In genomic region chr2:240966906-240967680, GRCh38 we compare ENCODE assay signal across 19 cellular contexts. TPM values are rescaled to one million over a fixed set of nuclear protein-coding genes. Genes with fewer than 3 reads are reported as not detected.
DNase-seq lines count a peak whose midpoint lies in the region; ATAC-seq and TF ChIP-seq lines count a peak whose summit lies in the region.
"Had no signal": no experiment of that assay in that cellular context is flagged by ENCODE, and none has a peak within 500 bp of the region (broad histone marks: within the 10 kb centered on the region; RNA-seq: fewer than 3 reads in every experiment).

No MANE protein-coding gene starts in this region.

- DNase-seq in BE2C (peak; percentile 14), DMS53 treated with DMSO at 0.1 percent for 48 hours (lab: John Stamatoyannopoulos, UW; ENCODE audit: unreplicated experiment) (peak; percentile 25), left ventricle myocardium superior (peak; percentile 23), NCI-H2081 (lab: John Stamatoyannopoulos, UW) (no peak), NCI-H1930 (lab: John Stamatoyannopoulos, UW) (no peak), immature natural killer cell (no peak)
- DNase-seq: COR-L47; effector CD8-positive, alpha-beta T cell; esophagus squamous epithelium; KG1; mammary epithelial cell; naive B cell; NCI-H526 treated with DMSO at 0.1 percent for 48 hours; PC-3; SK-N-SH; stimulated activated naive B cell treated with anti-CD40 and anti-IgM and Interleukin-4, amounts not matched to agents 10 μg/mL and 1 μg/mL and 100 μg/mL, for 72 hours; T1000 had no signal

- H3K4me2 ChIP-seq in parathyroid adenoma (ENCODE audit: low read length): peak overlapping the region; percentile 53
- H3K4me2 ChIP-seq: SK-N-SH had no signal

- H3K4me3 ChIP-seq in BE2C (ENCODE audit: low read depth, low read length) (no peak overlapping the region), parathyroid adenoma (ENCODE audit: low read depth, low read length) (peak overlapping the region; percentile 34)
- H3K4me3 ChIP-seq: esophagus squamous epithelium had no signal

- no peaks in the 10 kb centered on the region for H3K27me3 ChIP-seq in BE2C
- no peaks in the 10 kb centered on the region for H3K27me3 ChIP-seq in parathyroid adenoma (ENCODE audit: control insufficient read depth, insufficient read depth, low read length)

- no peak overlapping the region for H3K27ac ChIP-seq in parathyroid adenoma
- H3K27ac ChIP-seq: esophagus squamous epithelium had no signal

- H3K4me1 Mint-ChIP-seq in immature natural killer cell: no peaks in the 10 kb centered on the region
- H3K4me1 Mint-ChIP-seq: naive B cell; stimulated activated naive B cell treated with anti-CD40 and anti-IgM and Interleukin-4, amounts not matched to agents 10 μg/mL and 1 μg/mL and 100 μg/mL, for 72 hours had no signal

- H3K27ac Mint-ChIP-seq in immature natural killer cell: no peak overlapping the region
- H3K27ac Mint-ChIP-seq: naive B cell; stimulated activated naive B cell treated with anti-CD40 and anti-IgM and Interleukin-4, amounts not matched to agents 10 μg/mL and 1 μg/mL and 100 μg/mL, for 72 hours had no signal

- intact Hi-C loops in left ventricle myocardium superior (cut with micrococcal nuclease): no loop called here

- no peak overlapping the region for H3K4me3 Mint-ChIP-seq in immature natural killer cell
- H3K4me3 Mint-ChIP-seq: naive B cell; stimulated activated naive B cell treated with anti-CD40 and anti-IgM and Interleukin-4, amounts not matched to agents 10 μg/mL and 1 μg/mL and 100 μg/mL, for 72 hours had no signal

- ATAC-seq in left ventricle myocardium superior (no peak), HG02642 (IDR thresholded peaks at IDR 0.05; ENCODE audit: poor library complexity, unreplicated experiment) (no peak)
- ATAC-seq: PC-3; stimulated activated naive B cell treated with anti-CD40 and anti-IgM and Interleukin-4, amounts not matched to agents 10 μg/mL and 1 μg/mL and 100 μg/mL, for 72 hours had no signal

- no peaks in the 10 kb centered on the region; the same call in 1 of the 2 replicates for H3K4me1 ChIP-seq in BE2C
- peaks cover 10% of the 10 kb centered on the region for H3K4me1 ChIP-seq in parathyroid adenoma

- no peaks in the 10 kb centered on the region for H3K9me3 Mint-ChIP-seq in immature natural killer cell

- no peaks in the 10 kb centered on the region for H3K79me2 ChIP-seq in parathyroid adenoma

- H3K9ac ChIP-seq in parathyroid adenoma: no peak overlapping the region
- H3K9ac ChIP-seq: SK-N-SH had no signal

- H2AFZ ChIP-seq in parathyroid adenoma: no peak overlapping the region

- TF ChIP-seq CTCF in BE2C (IDR thresholded peaks at IDR 0.05; ENCODE audit: low read depth, low read length) (no peak), parathyroid adenoma (IDR thresholded peaks at IDR 0.05) (no peak)

- H3K27me3 Mint-ChIP-seq in immature natural killer cell (ENCODE audit: low read depth in 3 of 3): peaks cover 0 to 2% (median 0%) of the 10 kb centered on the region in 3 donors

- H3K36me3 Mint-ChIP-seq in immature natural killer cell: no peaks in the 10 kb centered on the region
- H3K36me3 Mint-ChIP-seq: stimulated activated naive B cell treated with anti-CD40 and anti-IgM and Interleukin-4, amounts not matched to agents 10 μg/mL and 1 μg/mL and 100 μg/mL, for 72 hours had no signal

- H3K36me3 ChIP-seq in BE2C (no peaks in the 10 kb centered on the region), parathyroid adenoma (ENCODE audit: control insufficient read depth, insufficient read depth, low read length) (no peaks in the 10 kb centered on the region)
- H3K36me3 ChIP-seq: esophagus squamous epithelium had no signal

- H3K9me3 ChIP-seq in BE2C (no peaks in the 10 kb centered on the region), parathyroid adenoma (ENCODE audit: control insufficient read depth, low read length) (no peaks in the 10 kb centered on the region)
- H3K9me3 ChIP-seq: esophagus squamous epithelium, SK-N-SH had no signal

RNA-seq across cellular contexts. Expression of gene SNED1, which starts 31.3 kb away (rescaled TPM):
- 1.6 TPM for polyA plus RNA-seq in BE2C (2012; ENCODE audit: insufficient read depth, insufficient read length, low read depth)
- total RNA-seq in left ventricle myocardium superior: 7.4 TPM
- polyA plus RNA-seq in immature natural killer cell: under 1 TPM in 2 of 3 donors, not detected in 1; 0.24 to 0.56 TPM

Comparison
In these comparisons a context has a peak if more than half of its experiments do, and no peak if none do; other contexts are left out.
1. DNase-seq: peak in BE2C (single experiment), DMS53 treated with DMSO at 0.1 percent for 48 hours (single experiment) and left ventricle myocardium superior (single experiment); none in NCI-H2081 (0 of 2), NCI-H1930 (0 of 2) and immature natural killer cell (0 of 3).